35 cellular contexts compared by ENCODE assay signal in genomic region chr4:14898989-14899388, GRCh38.
DNase-seq lines count a peak whose midpoint lies in the region; ATAC-seq, FAIRE-seq and TF ChIP-seq lines count a peak whose summit lies in the region.
"Had no signal": no experiment of that assay in that cellular context is flagged by ENCODE, and none has a peak within 500 bp of the region (broad histone marks: within the 10 kb centered on the region; RNA-seq: fewer than 3 reads in every experiment).

No MANE protein-coding gene starts in this region.

- H3K4me3 ChIP-seq in HepG2 (replicated peaks in 1 of 3; ENCODE audit: insufficient read depth in 1 of 3, low read depth in 2 of 3, low read length in 3 of 3) (no peak overlapping the region), right lobe of liver (no peak overlapping the region), K562 (no peak overlapping the region)
- H3K4me3 ChIP-seq: A549; BLaER1; BLaER1 treated with 17β-estradiol and CSF1 and Interleukin-3, amounts not matched to agents 10 nM and 100 nM had no signal

- intact Hi-C loops in HepG2 (cut with micrococcal nuclease; ENCODE audit: unreplicated experiment): no loop called here
- intact Hi-C loops in right lobe of liver (cut with DNase I): no loop called here
- intact Hi-C loops in K562 (cut with micrococcal nuclease): no loop called here

- no peaks in the 10 kb centered on the region for H3K4me1 Mint-ChIP-seq in stimulated activated naive CD8-positive, alpha-beta T cell treated with anti-CD3 and anti-CD28 coated beads, Interleukin-15, Interleukin-2, amounts not matched to agents 100 ng/mL and 50 ng/mL, for 24 hours (ENCODE audit: low read depth)
- no peaks in the 10 kb centered on the region for H3K4me1 Mint-ChIP-seq in stimulated activated naive CD8-positive, alpha-beta T cell treated with anti-CD3 and anti-CD28 coated beads, Interleukin-15, amount 100 ng/mL, for 72 hours
- H3K4me1 Mint-ChIP-seq: B cell; CD14-positive monocyte; CD4-positive, alpha-beta memory T cell; CD8-positive, alpha-beta memory T cell had no signal

- H3K27me3 ChIP-seq in HepG2 (ENCODE audit: control insufficient read depth in 1 of 2, insufficient read depth in 2 of 2, low read length in 2 of 2): no peaks in the 10 kb centered on the region
- H3K27me3 ChIP-seq in right lobe of liver: no peaks in the 10 kb centered on the region
- no peaks in the 10 kb centered on the region for H3K27me3 ChIP-seq in K562 (ENCODE audit: control insufficient read depth in 2 of 2, insufficient read depth in 2 of 2, low read length in 2 of 2)
- H3K27me3 ChIP-seq: BE2C; BLaER1; BLaER1 treated with 17β-estradiol and CSF1 and Interleukin-3, amounts not matched to agents 10 nM and 100 nM had no signal

- no peak overlapping the region for H3K27ac ChIP-seq in HepG2 (ENCODE audit: extremely low read length, insufficient read depth, low read length)
- no peak overlapping the region for H3K27ac ChIP-seq in right lobe of liver
- H3K27ac ChIP-seq in K562 (ENCODE audit: extremely low read depth, low read depth, low read length): no peak overlapping the region
- H3K27ac ChIP-seq: 22Rv1; A549; BLaER1; BLaER1 treated with 17β-estradiol and CSF1 and Interleukin-3, amounts not matched to agents 10 nM and 100 nM; C4-2B had no signal

- TF ChIP-seq EP300 in HepG2 (IDR thresholded peaks at IDR 0.05; ENCODE audit: low read depth in 2 of 2, low read length in 2 of 2): no peak
- TF ChIP-seq EP300 in HepG2 (CRISPR knock-in tag; IDR thresholded peaks at IDR 0.05; ENCODE audit: borderline replicate concordance): no peak
- no peak for TF ChIP-seq EP300 in K562 (IDR thresholded peaks at IDR 0.05; ENCODE audit: low read length)

- no peak for TF ChIP-seq POLR2A in HepG2 (IDR thresholded peaks at IDR 0.05; ENCODE audit: insufficient read depth in 1 of 2, low read depth in 2 of 2, low read length in 2 of 2)
- TF ChIP-seq POLR2A in right lobe of liver (IDR thresholded peaks at IDR 0.05): no peak
- no peak for TF ChIP-seq POLR2A in K562 (conservative IDR thresholded peaks at IDR 0.05)

- no peak overlapping the region for H2AFZ ChIP-seq in HepG2 (ENCODE audit: low read length)
- H2AFZ ChIP-seq in K562 (ENCODE audit: low read depth, low read length): no peak overlapping the region

- BruUV-seq in HepG2 (replicated peaks; lab: Mats Ljungman, UMichigan) (no TSS peak), K562 (replicated peaks; lab: Mats Ljungman, UMichigan) (no TSS peak)

- H3K36me3 ChIP-seq in HepG2 (replicated peaks in 1 of 2; ENCODE audit: control insufficient read depth in 1 of 2, insufficient read depth in 2 of 2, low read length in 2 of 2) (no peaks in the 10 kb centered on the region), right lobe of liver (no peaks in the 10 kb centered on the region), K562 (ENCODE audit: control insufficient read depth, insufficient read depth, low read length) (no peaks in the 10 kb centered on the region)
- H3K36me3 ChIP-seq: BE2C; BLaER1; BLaER1 treated with 17β-estradiol and CSF1 and Interleukin-3, amounts not matched to agents 10 nM and 100 nM had no signal

- H3K27ac Mint-ChIP-seq in stimulated activated naive CD8-positive, alpha-beta T cell treated with anti-CD3 and anti-CD28 coated beads, Interleukin-15, Interleukin-2, amounts not matched to agents 100 ng/mL and 50 ng/mL, for 24 hours: peak overlapping the region; percentile 4
- H3K27ac Mint-ChIP-seq in stimulated activated naive CD8-positive, alpha-beta T cell treated with anti-CD3 and anti-CD28 coated beads, Interleukin-15, amount 100 ng/mL, for 72 hours: no peak overlapping the region
- H3K27ac Mint-ChIP-seq: B cell; CD14-positive monocyte; CD4-positive, alpha-beta memory T cell; CD4-positive, alpha-beta T cell; CD4-positive, CD25-positive, alpha-beta regulatory T cell; CD8-positive, alpha-beta T cell had no signal

- no peak for FAIRE-seq in HepG2 (lab: Jason Lieb, UNC)
- FAIRE-seq in K562 (lab: Jason Lieb, UNC): no peak
- FAIRE-seq: A204.1, A549, D721Med had no signal

- no peak for TF ChIP-seq RAD21 in HepG2 (CRISPR knock-in tag; IDR thresholded peaks at IDR 0.05)
- no peak for TF ChIP-seq RAD21 in K562 (CRISPR knock-in tag; conservative IDR thresholded peaks at IDR 0.05 in 1 of 2, IDR thresholded peaks at IDR 0.05 in 1 of 2)

- no peaks in the 10 kb centered on the region for H3K4me1 ChIP-seq in HepG2 (ENCODE audit: insufficient read depth, low read length)
- H3K4me1 ChIP-seq in right lobe of liver: peaks cover 0 to 5% (median 0%) of the 10 kb centered on the region in 4 donors
- H3K4me1 ChIP-seq in K562 (replicated peaks in 1 of 2; ENCODE audit: control insufficient read depth in 2 of 2, insufficient read depth in 2 of 2, low read length in 2 of 2): no peaks in the 10 kb centered on the region
- H3K4me1 ChIP-seq: A549, BE2C, BLaER1, Caco-2 had no signal

- no peaks in the 10 kb centered on the region for H3K9me3 Mint-ChIP-seq in stimulated activated naive CD8-positive, alpha-beta T cell treated with anti-CD3 and anti-CD28 coated beads, Interleukin-15, Interleukin-2, amounts not matched to agents 100 ng/mL and 50 ng/mL, for 24 hours
- H3K9me3 Mint-ChIP-seq in stimulated activated naive CD8-positive, alpha-beta T cell treated with anti-CD3 and anti-CD28 coated beads, Interleukin-15, amount 100 ng/mL, for 72 hours: no peaks in the 10 kb centered on the region
- H3K9me3 Mint-ChIP-seq: CD4-positive, alpha-beta T cell; CD8-positive, alpha-beta T cell had no signal

- no peaks in the 10 kb centered on the region for H3K79me2 ChIP-seq in HepG2 (ENCODE audit: insufficient read depth, low read length)
- H3K79me2 ChIP-seq in K562 (ENCODE audit: control insufficient read depth, insufficient read depth, low read length): no peaks in the 10 kb centered on the region

- H3K9me3 ChIP-seq in HepG2 (ENCODE audit: low read length) (no peaks in the 10 kb centered on the region), right lobe of liver (no peaks in the 10 kb centered on the region), K562 (replicated peaks; ENCODE audit: control insufficient read depth, insufficient read depth, low read depth, low read length) (no peaks in the 10 kb centered on the region)
- H3K9me3 ChIP-seq: A549; BE2C; BLaER1; BLaER1 treated with 17β-estradiol and CSF1 and Interleukin-3, amounts not matched to agents 10 nM and 100 nM; Caco-2 had no signal

- POLR2A ChIA-PET in HepG2 (lab: Yijun Ruan, JAX): no interaction called here
- POLR2A ChIA-PET in K562 (lab: Yijun Ruan, JAX): no interaction called here

- H3K9me1 ChIP-seq in K562 (ENCODE audit: control insufficient read depth, insufficient read depth, low read length): no peaks in the 10 kb centered on the region

- DNase-seq in HepG2 (ENCODE audit: low spot score) (no peak), right lobe of liver (no peak), K562 (ENCODE audit: extremely low read depth in 1 of 4, low spot score in 3 of 4) (no peak), Ammon's horn (ENCODE audit: low spot score) (no peak)
- no peak for DNase-seq in stimulated activated naive CD8-positive, alpha-beta T cell treated with anti-CD3 and anti-CD28 coated beads, Interleukin-15, amount 100 ng/mL, for 72 hours
- DNase-seq: 8988T; ACHN; AML-193; BE2C; C1 segment of cervical spinal cord; Caco-2; Calu3; CD4-positive, alpha-beta memory T cell; CD4-positive, alpha-beta T cell; CD4-positive, CD25-positive, alpha-beta regulatory T cell; CD8-positive, alpha-beta memory T cell; CD8-positive, alpha-beta T cell; COR-L47; DMS 273 treated with DMSO at 0.1 percent for 48 hours; DMS153; DMS53; DMS79; DMS79 treated with DMSO at 0.1 percent for 48 hours; DND-41; EL had no signal

- CTCF ChIA-PET in HepG2 (lab: Yijun Ruan, JAX; ENCODE audit: low intra/inter-chr PET ratio, low total read pairs): no interaction called here
- CTCF ChIA-PET in K562 (lab: Yijun Ruan, JAX; ENCODE audit: low intra/inter-chr PET ratio): no interaction called here

- no peaks in the 10 kb centered on the region for H3K36me3 Mint-ChIP-seq in stimulated activated naive CD8-positive, alpha-beta T cell treated with anti-CD3 and anti-CD28 coated beads, Interleukin-15, Interleukin-2, amounts not matched to agents 100 ng/mL and 50 ng/mL, for 24 hours (ENCODE audit: low read depth)
- H3K36me3 Mint-ChIP-seq: CD14-positive monocyte; CD4-positive, alpha-beta memory T cell; CD4-positive, CD25-positive, alpha-beta regulatory T cell; CD8-positive, alpha-beta memory T cell; CD8-positive, alpha-beta T cell had no signal

- H3K4me3 Mint-ChIP-seq in stimulated activated naive CD8-positive, alpha-beta T cell treated with anti-CD3 and anti-CD28 coated beads, Interleukin-15, Interleukin-2, amounts not matched to agents 100 ng/mL and 50 ng/mL, for 24 hours: no peak overlapping the region
- no peak overlapping the region for H3K4me3 Mint-ChIP-seq in stimulated activated naive CD8-positive, alpha-beta T cell treated with anti-CD3 and anti-CD28 coated beads, Interleukin-15, amount 100 ng/mL, for 72 hours
- H3K4me3 Mint-ChIP-seq: B cell; CD14-positive monocyte; CD4-positive, alpha-beta memory T cell; CD4-positive, alpha-beta T cell; CD4-positive, CD25-positive, alpha-beta regulatory T cell; CD8-positive, alpha-beta memory T cell; CD8-positive, alpha-beta T cell had no signal

- H4K20me1 ChIP-seq in HepG2 (ENCODE audit: insufficient read depth, low read length) (no peaks in the 10 kb centered on the region), K562 (replicated peaks; ENCODE audit: control insufficient read depth, insufficient read depth, low read length) (no peaks in the 10 kb centered on the region)
- H4K20me1 ChIP-seq: BLaER1; BLaER1 treated with 17β-estradiol and CSF1 and Interleukin-3, amounts not matched to agents 10 nM and 100 nM had no signal

- peaks cover 22% of the 10 kb centered on the region for H3K27me3 Mint-ChIP-seq in stimulated activated naive CD8-positive, alpha-beta T cell treated with anti-CD3 and anti-CD28 coated beads, Interleukin-15, Interleukin-2, amounts not matched to agents 100 ng/mL and 50 ng/mL, for 24 hours
- peaks cover 18% of the 10 kb centered on the region for H3K27me3 Mint-ChIP-seq in stimulated activated naive CD8-positive, alpha-beta T cell treated with anti-CD3 and anti-CD28 coated beads, Interleukin-15, amount 100 ng/mL, for 72 hours
- H3K27me3 Mint-ChIP-seq: CD4-positive, CD25-positive, alpha-beta regulatory T cell had no signal

- H3K9ac ChIP-seq in HepG2 (ENCODE audit: insufficient read depth, low read depth, low read length) (no peak overlapping the region), K562 (ENCODE audit: insufficient read depth in 1 of 2, low read depth in 2 of 2, low read length in 2 of 2) (no peak overlapping the region)
- H3K9ac ChIP-seq: BLaER1; BLaER1 treated with 17β-estradiol and CSF1 and Interleukin-3, amounts not matched to agents 10 nM and 100 nM had no signal

- TF ChIP-seq CTCF in HepG2 (CRISPR knock-in tag; IDR thresholded peaks at IDR 0.05): no peak
- TF ChIP-seq CTCF in right lobe of liver (IDR thresholded peaks at IDR 0.05): no peak
- no peak for TF ChIP-seq CTCF in K562 (IDR thresholded peaks at IDR 0.05 in 2 of 3, conservative IDR thresholded peaks at IDR 0.05 in 1 of 3; ENCODE audit: insufficient read depth in 2 of 3, low read depth in 1 of 3, low read length in 3 of 3)

- no peak for ATAC-seq in HepG2
- ATAC-seq in right lobe of liver: no peak
- ATAC-seq in stimulated activated naive CD8-positive, alpha-beta T cell treated with anti-CD3 and anti-CD28 coated beads, Interleukin-15, amount 100 ng/mL, for 72 hours: no peak
- no peak for ATAC-seq in K562
- ATAC-seq: A549; CD8-positive, alpha-beta T cell had no signal

- in situ Hi-C loops in HepG2 (cut with HindIII; ENCODE audit: extremely low pct_ligation_motif_present, low pct_unique_long_range_greater_than_20kb) (no loop called here), K562 (cut with MboI) (no loop called here)

- H3K4me2 ChIP-seq in HepG2 (ENCODE audit: low read depth, low read length) (no peak overlapping the region), K562 (ENCODE audit: insufficient read depth, low read length) (no peak overlapping the region)
- H3K4me2 ChIP-seq: A549; BLaER1; BLaER1 treated with 17β-estradiol and CSF1 and Interleukin-3, amounts not matched to agents 10 nM and 100 nM had no signal

Comparison
In these comparisons a context has a peak if more than half of its experiments do, and no peak if none do; other contexts are left out.
1. Of the 241 proteins assayed by ChIP-seq in both HepG2 and K562: peak only in HepG2: HNRNPK; only in K562: PCBP2; in both: none; in neither: 239.